8 cellular contexts compared by ENCODE assay signal in the genomic region with DNA sequence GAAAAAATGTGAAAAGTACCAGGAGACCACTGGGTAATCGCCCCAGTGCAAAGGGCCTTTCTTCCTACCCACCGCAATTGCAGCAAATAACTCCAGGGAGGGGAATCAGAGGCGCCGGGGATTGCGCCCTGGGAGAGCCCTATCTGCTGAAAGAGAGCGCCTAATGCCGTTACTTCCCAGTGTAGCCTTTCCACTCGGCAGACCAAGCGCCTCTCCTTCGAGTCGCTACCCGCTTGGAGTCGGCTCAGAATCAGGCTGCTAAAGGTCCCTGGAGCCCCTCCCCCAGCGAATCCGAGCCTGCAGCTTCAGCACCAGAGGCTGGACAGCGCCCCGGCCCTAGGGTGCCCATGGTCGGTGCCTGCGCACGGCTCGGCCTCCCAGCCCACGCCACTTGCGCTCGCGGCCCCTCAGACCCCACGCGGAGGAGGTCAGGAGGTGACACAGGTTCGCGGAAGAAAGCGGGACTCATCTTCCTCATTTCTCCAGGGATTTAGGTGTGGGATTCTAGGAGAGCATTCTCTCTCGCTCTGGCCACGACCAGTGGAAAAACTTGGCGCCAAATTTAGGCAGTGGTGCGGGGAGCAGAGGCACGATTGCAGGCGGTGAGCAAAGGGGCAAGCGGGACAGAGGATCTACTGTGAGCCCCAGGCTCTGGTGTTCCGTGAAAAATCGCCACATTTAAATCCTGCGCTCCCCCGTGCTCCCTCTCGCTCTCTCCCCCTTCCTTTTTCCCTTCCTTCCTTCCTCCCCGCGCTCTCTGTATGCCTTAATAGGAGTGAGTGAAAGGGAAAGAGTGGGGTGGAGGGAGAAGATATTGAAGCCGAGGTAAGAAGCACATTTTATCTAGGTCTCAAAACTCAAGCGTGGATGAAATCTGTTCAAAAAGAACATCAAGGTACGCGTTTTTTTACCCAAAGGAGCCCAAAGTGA. TPM values are rescaled to one million over a fixed set of nuclear protein-coding genes. Genes with fewer than 3 reads are reported as not detected.
DNase-seq lines count a peak whose midpoint lies in the region; ATAC-seq and TF ChIP-seq lines count a peak whose summit lies in the region.

No MANE protein-coding gene starts in this region.

- H3K27me3 ChIP-seq in smooth muscle cell (ENCODE audit: low read depth), result peaks cover 83% of the 10 kb centered on the region

- intact Hi-C loops in MCF 10A (cut with micrococcal nuclease), result no loop called here
- intact Hi-C loops in left cardiac atrium (cut with DNase I), result no loop called here

- no peaks in the 10 kb centered on the region for H3K9me3 Mint-ChIP-seq in MCF 10A (ENCODE audit: unreplicated experiment)
- no peaks in the 10 kb centered on the region for H3K9me3 Mint-ChIP-seq in activated CD8-positive, alpha-beta memory T cell treated with anti-CD3 and anti-CD28 coated beads, Interleukin-2, amount 10 ng/mL, durations not matched to agents 7 days and 5 days (ENCODE audit: low read depth)

- no peaks in the 10 kb centered on the region for H3K4me1 Mint-ChIP-seq in MCF 10A (ENCODE audit: insufficient read depth, unreplicated experiment)
- H3K4me1 Mint-ChIP-seq in activated CD8-positive, alpha-beta memory T cell treated with anti-CD3 and anti-CD28 coated beads, Interleukin-2, amount 10 ng/mL, durations not matched to agents 7 days and 5 days, result peaks cover 8% of the 10 kb centered on the region

- H3K9ac ChIP-seq in smooth muscle cell (ENCODE audit: low read depth), result no peak overlapping the region

- CTCF ChIA-PET in MCF 10A (lab: Yijun Ruan, JAX), result no interaction called here
- CTCF ChIA-PET in activated CD8-positive, alpha-beta memory T cell treated with anti-CD3 and anti-CD28 coated beads, Interleukin-2, amount 10 ng/mL, durations not matched to agents 7 days and 5 days (lab: Charles Lee), result interaction anchor here (1.2 kb wide), 1 partner anchor 19 kb away, joined by 3 read pairs; no protein-coding TSS in a partner anchor

- no peaks in the 10 kb centered on the region for H3K79me2 ChIP-seq in smooth muscle cell (ENCODE audit: low read depth)

- H3K4me2 ChIP-seq in smooth muscle cell, result peak overlapping the region; percentile 78

- in situ Hi-C loops in T47D (cut with HindIII; ENCODE audit: low pct_unique_long_range_greater_than_20kb, low sequenced_read_pairs), result no loop called here

- H3K9me3 ChIP-seq in smooth muscle cell (replicated peaks; ENCODE audit: low read depth), result no peaks in the 10 kb centered on the region

- DNase-seq in T47D (ENCODE audit: low read depth in 1 of 2, low spot score in 1 of 2) (peak; percentile 37 to 73), MCF 10A (ENCODE audit: unreplicated experiment) (no peak), left cardiac atrium (peak; percentile 66), smooth muscle cell (lab: John Stamatoyannopoulos, UW; ENCODE audit: unreplicated experiment) (no peak), GF-D8 (lab: John Stamatoyannopoulos, UW) (no peak)
- no peak for DNase-seq in activated CD8-positive, alpha-beta memory T cell treated with anti-CD3 and anti-CD28 coated beads, Interleukin-2, amount 10 ng/mL, durations not matched to agents 7 days and 5 days
- DNase-seq in activated CD4-positive, CD25-positive, alpha-beta regulatory T cell treated with anti-CD3 and anti-CD28 coated beads, Interleukin-2, amount 50 U/mL, for 72 hours, result no peak

- H3K36me3 ChIP-seq in smooth muscle cell (ENCODE audit: low read depth), result no peaks in the 10 kb centered on the region

- no peaks in the 10 kb centered on the region for H4K20me1 ChIP-seq in smooth muscle cell (ENCODE audit: low read depth)

- peaks cover 75% of the 10 kb centered on the region for H3K27me3 Mint-ChIP-seq in MCF 10A (ENCODE audit: insufficient read depth, unreplicated experiment)
- peaks cover 72% of the 10 kb centered on the region for H3K27me3 Mint-ChIP-seq in activated CD8-positive, alpha-beta memory T cell treated with anti-CD3 and anti-CD28 coated beads, Interleukin-2, amount 10 ng/mL, durations not matched to agents 7 days and 5 days

- H3K27ac ChIP-seq in smooth muscle cell (ENCODE audit: low read depth), result no peak overlapping the region

- H3K4me1 ChIP-seq in smooth muscle cell (ENCODE audit: low read depth), result peaks cover 31% of the 10 kb centered on the region

- ATAC-seq in activated CD8-positive, alpha-beta memory T cell treated with anti-CD3 and anti-CD28 coated beads, Interleukin-2, amount 10 ng/mL, durations not matched to agents 7 days and 5 days, result peak; percentile 64
- ATAC-seq in left cardiac atrium (peak; percentile 88), GM19467 (IDR thresholded peaks at IDR 0.05; ENCODE audit: unreplicated experiment) (no peak)

- H3K27ac Mint-ChIP-seq in MCF 10A (ENCODE audit: low read depth, unreplicated experiment), result no peak overlapping the region
- no peak overlapping the region for H3K27ac Mint-ChIP-seq in activated CD8-positive, alpha-beta memory T cell treated with anti-CD3 and anti-CD28 coated beads, Interleukin-2, amount 10 ng/mL, durations not matched to agents 7 days and 5 days

- no peak overlapping the region for H2AFZ ChIP-seq in smooth muscle cell (ENCODE audit: low read depth)

- no peak overlapping the region for H3K4me3 ChIP-seq in smooth muscle cell

- no peak for TF ChIP-seq CTCF in MCF 10A (IDR thresholded peaks at IDR 0.05; ENCODE audit: unreplicated experiment)
- no peak for TF ChIP-seq CTCF in smooth muscle cell (IDR thresholded peaks at IDR 0.05; ENCODE audit: borderline replicate concordance, insufficient read depth, poor library complexity, severe bottlenecking)

- H3F3A ChIP-seq in smooth muscle cell (ENCODE audit: low read depth), result no peaks in the 10 kb centered on the region

- H3K36me3 Mint-ChIP-seq in MCF 10A (ENCODE audit: insufficient read depth, unreplicated experiment), result no peaks in the 10 kb centered on the region
- no peaks in the 10 kb centered on the region for H3K36me3 Mint-ChIP-seq in activated CD8-positive, alpha-beta memory T cell treated with anti-CD3 and anti-CD28 coated beads, Interleukin-2, amount 10 ng/mL, durations not matched to agents 7 days and 5 days

- POLR2A ChIA-PET in MCF 10A (lab: Yijun Ruan, JAX), result no interaction called here

- H3K4me3 Mint-ChIP-seq in MCF 10A (ENCODE audit: unreplicated experiment), result no peak overlapping the region
- no peak overlapping the region for H3K4me3 Mint-ChIP-seq in activated CD8-positive, alpha-beta memory T cell treated with anti-CD3 and anti-CD28 coated beads, Interleukin-2, amount 10 ng/mL, durations not matched to agents 7 days and 5 days

- BruUV-seq in MCF 10A (replicated peaks; lab: Mats Ljungman, UMichigan), result no TSS peak

- 5% methylated on average over 48 of the region's 48 CpGs for WGBS in smooth muscle cell (ENCODE audit: low lambda C conversion rate)

RNA-seq across cellular contexts. Expression of gene AEN, which starts 15.4 kb away (rescaled TPM):
- total RNA-seq in MCF 10A (2022) (48.7 and 67.6 TPM in 2 replicates), left cardiac atrium (10 to 100 TPM in 1 of 2 donors, 1 to 10 TPM in 1; 9.9 to 15.4 TPM), smooth muscle cell (44.5 and 50.1 TPM in 2 replicates)
- total RNA-seq in activated CD8-positive, alpha-beta memory T cell treated with anti-CD3 and anti-CD28 coated beads, Interleukin-2, amount 10 ng/mL, durations not matched to agents 7 days and 5 days, result 10 to 100 TPM; 55.7 to 57.4 TPM
- 53.3 and 57.6 TPM in 2 replicates for polyA plus RNA-seq in smooth muscle cell

RNA-seq across cellular contexts. Expression of gene ISG20, which starts 33.0 kb away (rescaled TPM):
- 9.7 and 20.0 TPM in 2 replicates for total RNA-seq in MCF 10A (2022)
- total RNA-seq in activated CD8-positive, alpha-beta memory T cell treated with anti-CD3 and anti-CD28 coated beads, Interleukin-2, amount 10 ng/mL, durations not matched to agents 7 days and 5 days, result 100 to 1,000 TPM; 155 to 379 TPM
- 10 to 100 TPM in 1 of 2 donors, 1 to 10 TPM in 1; 4.0 to 10.2 TPM for total RNA-seq in left cardiac atrium
- 0.81 and 1.2 TPM in 2 replicates for total RNA-seq in smooth muscle cell
- polyA plus RNA-seq in smooth muscle cell, result 1.1 and 2.6 TPM in 2 replicates

RNA-seq across cellular contexts. Expression of gene DET1, which starts 59.3 kb away (rescaled TPM):
- total RNA-seq in MCF 10A (2022), result 5.1 and 7.6 TPM in 2 replicates
- total RNA-seq in activated CD8-positive, alpha-beta memory T cell treated with anti-CD3 and anti-CD28 coated beads, Interleukin-2, amount 10 ng/mL, durations not matched to agents 7 days and 5 days, result 1 to 10 TPM; 1.8 to 2.4 TPM
- total RNA-seq in left cardiac atrium, result 1 to 10 TPM; 5.3 to 5.4 TPM
- 5.6 and 6.0 TPM in 2 replicates for total RNA-seq in smooth muscle cell
- polyA plus RNA-seq in smooth muscle cell, result 4.3 and 6.5 TPM in 2 replicates

Comparison
In these comparisons a context has a peak if more than half of its experiments do, and no peak if none do; other contexts are left out.
1. DNase-seq: peak in T47D (2 of 2) and left cardiac atrium (single experiment); none in MCF 10A (single experiment), activated CD8-positive, alpha-beta memory T cell treated with anti-CD3 and anti-CD28 coated beads, Interleukin-2, amount 10 ng/mL, durations not matched to agents 7 days and 5 days (single experiment), smooth muscle cell (single experiment), activated CD4-positive, CD25-positive, alpha-beta regulatory T cell treated with anti-CD3 and anti-CD28 coated beads, Interleukin-2, amount 50 U/mL, for 72 hours (single experiment) and GF-D8 (single experiment).